In genomic region chr15:66472176-66472999, GRCh38 we compare ENCODE assay signal across 9 cellular contexts. TPM values are rescaled to one million over a fixed set of nuclear protein-coding genes. Genes with fewer than 3 reads are reported as not detected.
DNase-seq lines count a peak whose midpoint lies in the region; ATAC-seq and TF ChIP-seq lines count a peak whose summit lies in the region.
"Had no signal": no experiment of that assay in that cellular context is flagged by ENCODE, and none has a peak within 500 bp of the region (broad histone marks: within the 10 kb centered on the region; RNA-seq: fewer than 3 reads in every experiment).

No MANE protein-coding gene starts in this region.

- in situ Hi-C loops in ACHN (cut with HindIII; ENCODE audit: low pct_ligation_motif_present, low pct_unique_long_range_greater_than_20kb, low sequenced_read_pairs) = no loop called here

- DNase-seq in ACHN (peak; percentile 62), activated T-helper 1 cell treated with Interleukin-2 at 50 U/mL for 16 hours (ENCODE audit: low read depth) (peak; percentile 5), lung microvascular endothelial cell (ENCODE audit: low read depth in 2 of 2) (peak; percentile 39 to 68), D341Med (ENCODE audit: low spot score) (no peak), head of caudate nucleus (no peak), WERI-Rb-1 (no peak)

- H3K36me3 ChIP-seq in WERI-Rb-1 = no peaks in the 10 kb centered on the region; the same call in 1 of the 2 replicates

- TF ChIP-seq CTCF in WERI-Rb-1 (IDR thresholded peaks at IDR 0.05; ENCODE audit: low read depth, low read length) = no peak

- intact Hi-C loops in head of caudate nucleus (cut with DNase I) = no loop called here

- no peaks in the 10 kb centered on the region for H3K9me3 ChIP-seq in WERI-Rb-1 (ENCODE audit: severe bottlenecking)

- H3K27me3 ChIP-seq in WERI-Rb-1 (ENCODE audit: insufficient read depth, low read depth, severe bottlenecking) = no peaks in the 10 kb centered on the region
- H3K27me3 ChIP-seq: dorsolateral prefrontal cortex had no signal

- ATAC-seq in GM19351 (IDR thresholded peaks at IDR 0.05; ENCODE audit: unreplicated experiment) (peak; percentile 81), HG03432 (IDR thresholded peaks at IDR 0.05; ENCODE audit: unreplicated experiment) (peak; percentile 86)

- no peak overlapping the region for H3K27ac ChIP-seq in WERI-Rb-1

- H3K4me3 ChIP-seq in WERI-Rb-1 (ENCODE audit: low read depth, low read length) = no peak overlapping the region
- H3K4me3 ChIP-seq: dorsolateral prefrontal cortex had no signal

RNA-seq across cellular contexts. Expression of gene SNAPC5, which starts 25.2 kb away (rescaled TPM):
- 17.7 and 21.0 TPM in 2 replicates for total RNA-seq in lung microvascular endothelial cell

RNA-seq across cellular contexts. Expression of gene RPL4, which starts 32.3 kb away (rescaled TPM):
- 1,265 and 1,350 TPM in 2 replicates for total RNA-seq in lung microvascular endothelial cell

RNA-seq across cellular contexts. Expression of gene ZWILCH, which starts 32.7 kb away (rescaled TPM):
- 8.3 and 14.2 TPM in 2 replicates for total RNA-seq in lung microvascular endothelial cell

Comparison
In these comparisons a context has a peak if more than half of its experiments do, and no peak if none do; other contexts are left out.
1. DNase-seq: peak in ACHN (single experiment), activated T-helper 1 cell treated with Interleukin-2 at 50 U/mL for 16 hours (single experiment) and lung microvascular endothelial cell (2 of 2); none in D341Med (single experiment), head of caudate nucleus (0 of 42) and WERI-Rb-1 (single experiment).